ENCODE assay signal across 34 cellular contexts in genomic region chr11:46766656-46767055, GRCh38. TPM values are rescaled to one million over a fixed set of nuclear protein-coding genes. Genes with fewer than 3 reads are reported as not detected.
"Had no signal": no experiment of that assay in that cellular context is flagged by ENCODE, and none has a peak within 500 bp of the region (broad histone marks: within the 10 kb centered on the region; RNA-seq: fewer than 3 reads in every experiment).

No MANE protein-coding gene starts in this region.

- H3K27ac Mint-ChIP-seq: activated CD4-positive, alpha-beta memory T cell treated with anti-CD3 and anti-CD28 coated beads, Interleukin-2, amount 10 ng/mL, durations not matched to agents 7 days and 5 days; activated CD4-positive, alpha-beta T cell treated with anti-CD3 and anti-CD28 coated beads, Interleukin-2, amount 10 ng/mL, durations not matched to agents 7 days and 5 days; activated naive CD4-positive, alpha-beta T cell treated with anti-CD3 and anti-CD28 coated beads, Interleukin-2, amount 10 ng/mL, durations not matched to agents 7 days and 5 days; activated naive CD4-positive, alpha-beta T cell treated with anti-CD3 and anti-CD28 coated beads, Interleukin-2, amount 50 U/mL, for 72 hours; activated naive CD8-positive, alpha-beta T cell treated with anti-CD3 and anti-CD28 coated beads, Interleukin-2, amount 10 ng/mL, durations not matched to agents 7 days and 5 days; activated T-cell treated with anti-CD3 and anti-CD28 coated beads, Interleukin-2, amount 50 U/mL, for 24 hours; activated T-cell treated with anti-CD3 and anti-CD28 coated beads, Interleukin-2, amount 50 U/mL, for 72 hours had no signal

- H3K4me3 ChIP-seq: ascending aorta, breast epithelium, cardiac muscle cell, esophagus muscularis mucosa, gastrocnemius medialis, heart right ventricle, hepatocyte had no signal

- H2AFZ ChIP-seq: hepatocyte had no signal

- DNase-seq: activated CD4-positive, alpha-beta memory T cell treated with anti-CD3 and anti-CD28 coated beads, Interleukin-2, amount 10 ng/mL, durations not matched to agents 7 days and 5 days; activated CD4-positive, alpha-beta T cell treated with anti-CD3 and anti-CD28 coated beads for 1 hour; activated CD4-positive, alpha-beta T cell treated with anti-CD3 and anti-CD28 coated beads for 4 hours; activated CD4-positive, alpha-beta T cell treated with anti-CD3 and anti-CD28 coated beads, Interleukin-2, amount 10 ng/mL, durations not matched to agents 7 days and 5 days; activated CD4-positive, alpha-beta T cell treated with anti-CD3 and anti-CD28 coated beads, Interleukin-2, amount 50 U/mL, for 4 hours; activated CD8-positive, alpha-beta memory T cell treated with anti-CD3 and anti-CD28 coated beads, Interleukin-2, amount 50 U/mL, for 48 hours; activated gamma-delta T cell; activated naive CD4-positive, alpha-beta T cell; activated naive CD4-positive, alpha-beta T cell treated with anti-CD3 and anti-CD28 coated beads, Interleukin-2, amount 10 ng/mL, durations not matched to agents 7 days and 5 days; activated naive CD8-positive, alpha-beta T cell treated with anti-CD3 and anti-CD28 coated beads, Interleukin-2, amount 10 ng/mL, durations not matched to agents 7 days and 5 days; activated T-cell treated with anti-CD3 and anti-CD28 coated beads for 4 hours; activated T-cell treated with anti-CD3 and anti-CD28 coated beads, Interleukin-2, amount 50 U/mL, for 24 hours; activated T-cell treated with anti-CD3 and anti-CD28 coated beads, Interleukin-2, amount 50 U/mL, for 72 hours; central memory CD4-positive, alpha-beta T cell; cerebellar nuclear complex; cortex of kidney; dermis blood vessel endothelial cell; effector CD4-positive, alpha-beta T cell; effector memory CD8-positive, alpha-beta T cell; erythroblast; foreskin keratinocyte; gastrocnemius medialis; heart right ventricle; T-helper 2 cell had no signal

- H3K4me1 Mint-ChIP-seq: activated CD4-positive, alpha-beta memory T cell treated with anti-CD3 and anti-CD28 coated beads, Interleukin-2, amount 10 ng/mL, durations not matched to agents 7 days and 5 days; activated CD4-positive, alpha-beta T cell treated with anti-CD3 and anti-CD28 coated beads, Interleukin-2, amount 10 ng/mL, durations not matched to agents 7 days and 5 days; activated naive CD4-positive, alpha-beta T cell treated with anti-CD3 and anti-CD28 coated beads, Interleukin-2, amount 10 ng/mL, durations not matched to agents 7 days and 5 days; activated naive CD8-positive, alpha-beta T cell treated with anti-CD3 and anti-CD28 coated beads, Interleukin-2, amount 10 ng/mL, durations not matched to agents 7 days and 5 days; brain had no signal

- H3K4me3 Mint-ChIP-seq: activated CD4-positive, alpha-beta memory T cell treated with anti-CD3 and anti-CD28 coated beads, Interleukin-2, amount 10 ng/mL, durations not matched to agents 7 days and 5 days; activated CD4-positive, alpha-beta T cell treated with anti-CD3 and anti-CD28 coated beads, Interleukin-2, amount 10 ng/mL, durations not matched to agents 7 days and 5 days; activated naive CD4-positive, alpha-beta T cell treated with anti-CD3 and anti-CD28 coated beads, Interleukin-2, amount 10 ng/mL, durations not matched to agents 7 days and 5 days; activated naive CD8-positive, alpha-beta T cell treated with anti-CD3 and anti-CD28 coated beads, Interleukin-2, amount 10 ng/mL, durations not matched to agents 7 days and 5 days; activated T-cell treated with anti-CD3 and anti-CD28 coated beads, Interleukin-2, amount 50 U/mL, for 24 hours; activated T-cell treated with anti-CD3 and anti-CD28 coated beads, Interleukin-2, amount 50 U/mL, for 72 hours; brain; effector memory CD8-positive, alpha-beta T cell; WTC11 had no signal

- H3K4me1 ChIP-seq: ascending aorta, breast epithelium, esophagus muscularis mucosa, heart right ventricle had no signal

- H3K27me3 ChIP-seq: ascending aorta, breast epithelium, cardiac muscle cell, esophagus muscularis mucosa, foreskin keratinocyte, gastrocnemius medialis, heart right ventricle, hepatocyte had no signal

- H3K27me3 Mint-ChIP-seq: activated CD4-positive, alpha-beta memory T cell treated with anti-CD3 and anti-CD28 coated beads, Interleukin-2, amount 10 ng/mL, durations not matched to agents 7 days and 5 days; activated CD4-positive, alpha-beta T cell treated with anti-CD3 and anti-CD28 coated beads, Interleukin-2, amount 10 ng/mL, durations not matched to agents 7 days and 5 days; activated naive CD4-positive, alpha-beta T cell treated with anti-CD3 and anti-CD28 coated beads, Interleukin-2, amount 10 ng/mL, durations not matched to agents 7 days and 5 days; activated naive CD8-positive, alpha-beta T cell treated with anti-CD3 and anti-CD28 coated beads, Interleukin-2, amount 10 ng/mL, durations not matched to agents 7 days and 5 days; activated T-cell treated with anti-CD3 and anti-CD28 coated beads, Interleukin-2, amount 50 U/mL, for 24 hours; brain; effector memory CD8-positive, alpha-beta T cell had no signal

- H3K79me2 ChIP-seq: hepatocyte had no signal

- H3K9me3 ChIP-seq: ascending aorta, breast epithelium, esophagus muscularis mucosa, gastrocnemius medialis, heart right ventricle had no signal

- H3K4me2 ChIP-seq: hepatocyte had no signal

- H3K27ac ChIP-seq: ascending aorta, breast epithelium, cardiac muscle cell, esophagus muscularis mucosa, foreskin keratinocyte, gastrocnemius medialis, heart right ventricle, hepatocyte, VCaP had no signal

- H3K9me3 Mint-ChIP-seq: activated CD4-positive, alpha-beta memory T cell treated with anti-CD3 and anti-CD28 coated beads, Interleukin-2, amount 10 ng/mL, durations not matched to agents 7 days and 5 days; activated CD4-positive, alpha-beta T cell treated with anti-CD3 and anti-CD28 coated beads, Interleukin-2, amount 10 ng/mL, durations not matched to agents 7 days and 5 days; activated naive CD4-positive, alpha-beta T cell treated with anti-CD3 and anti-CD28 coated beads, Interleukin-2, amount 10 ng/mL, durations not matched to agents 7 days and 5 days; activated naive CD4-positive, alpha-beta T cell treated with anti-CD3 and anti-CD28 coated beads, Interleukin-2, amount 50 U/mL, for 72 hours; activated naive CD8-positive, alpha-beta T cell treated with anti-CD3 and anti-CD28 coated beads, Interleukin-2, amount 10 ng/mL, durations not matched to agents 7 days and 5 days; activated T-cell treated with anti-CD3 and anti-CD28 coated beads, Interleukin-2, amount 50 U/mL, for 24 hours; activated T-cell treated with anti-CD3 and anti-CD28 coated beads, Interleukin-2, amount 50 U/mL, for 72 hours; brain; effector memory CD8-positive, alpha-beta T cell; WTC11 had no signal

- ATAC-seq: activated naive CD4-positive, alpha-beta T cell treated with anti-CD3 and anti-CD28 coated beads, Interleukin-2, amount 50 U/mL, for 72 hours; activated T-cell treated with anti-CD3 and anti-CD28 coated beads, Interleukin-2, amount 50 U/mL, for 72 hours; effector memory CD8-positive, alpha-beta T cell; foreskin keratinocyte; gastrocnemius medialis; heart right ventricle; WTC11 had no signal

RNA-seq across cellular contexts. Expression of gene F2, which starts 47.6 kb away (rescaled TPM):
- total RNA-seq: activated CD4-positive, alpha-beta memory T cell treated with anti-CD3 and anti-CD28 coated beads, Interleukin-2, amount 10 ng/mL, durations not matched to agents 7 days and 5 days; activated naive CD4-positive, alpha-beta T cell treated with anti-CD3 and anti-CD28 coated beads, Interleukin-2, amount 50 U/mL, for 72 hours; activated naive CD8-positive, alpha-beta T cell treated with anti-CD3 and anti-CD28 coated beads, Interleukin-2, amount 10 ng/mL, durations not matched to agents 7 days and 5 days; activated T-cell treated with anti-CD3 and anti-CD28 coated beads, Interleukin-2, amount 50 U/mL, for 72 hours; breast epithelium; cardiac muscle cell; dermis blood vessel endothelial cell; foreskin keratinocyte; glomerular endothelial cell had no signal
- polyA plus RNA-seq: foreskin keratinocyte had no signal
